Comparison of ENCODE assay signal across 13 cellular contexts in the genomic region with DNA sequence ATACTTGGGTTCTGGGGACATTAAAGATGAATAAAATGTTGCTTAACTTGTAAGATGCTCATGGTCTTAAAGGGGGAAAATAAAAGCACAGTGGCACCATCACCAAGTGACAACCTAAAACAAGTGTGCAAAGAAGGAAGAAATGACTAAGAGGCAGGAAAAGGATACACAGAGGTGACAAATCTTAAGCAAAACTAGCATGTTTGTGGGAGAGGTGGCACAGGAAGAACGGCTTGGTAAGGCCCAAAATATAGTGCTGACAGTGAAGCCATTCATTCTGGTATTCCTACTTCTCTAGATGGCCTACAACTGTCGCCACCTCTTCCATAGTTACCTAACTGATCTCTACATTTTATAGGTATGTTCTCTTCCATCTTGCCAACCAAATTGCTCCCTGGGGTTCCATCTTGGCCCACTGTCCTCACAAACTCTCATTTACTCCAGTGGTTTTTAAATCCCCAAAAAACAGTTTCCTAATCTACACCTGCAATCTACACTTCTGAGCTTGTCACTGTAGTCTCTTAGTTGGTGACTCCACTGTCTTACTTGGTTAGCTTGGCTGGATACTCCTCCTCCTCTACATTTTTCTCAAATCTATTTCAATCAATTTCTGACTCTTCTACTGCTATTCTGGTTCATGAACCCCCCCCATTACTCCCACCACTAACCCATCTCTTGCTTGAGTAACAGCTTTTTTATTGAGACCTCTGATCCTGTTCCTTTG. TPM values are rescaled to one million over a fixed set of nuclear protein-coding genes. Genes with fewer than 3 reads are reported as not detected.
DNase-seq lines count a peak whose midpoint lies in the region; ATAC-seq lines count a peak whose summit lies in the region.
"Had no signal": no experiment of that assay in that cellular context is flagged by ENCODE, and none has a peak within 500 bp of the region (broad histone marks: within the 10 kb centered on the region; RNA-seq: fewer than 3 reads in every experiment).

No MANE protein-coding gene starts in this region.

- DNase-seq in activated gamma-delta T cell treated with Interleukin-2 at 50 U/mL for 16 hours (peak; percentile 24), activated gamma-delta T cell (lab: John Stamatoyannopoulos, UW) (no peak), kidney tubule cell (ENCODE audit: low spot score) (no peak)
- peak in 1 of 2 donors; percentile 27 for DNase-seq in activated naive CD4-positive, alpha-beta T cell treated with anti-CD3 and anti-CD28 coated beads, Interleukin-2, amount 50 U/mL, for 72 hours (ENCODE audit: low spot score in 2 of 2)
- peak; percentile 5 to 6 for DNase-seq in stimulated activated CD8-positive, alpha-beta memory T cell treated with anti-CD3 and anti-CD28 coated beads, Interleukin-7, amount 100 ng/mL, for 4 hours (ENCODE audit: low read depth in 2 of 2)
- DNase-seq: mesenchymal stem cell; NCI-H1092 treated with DMSO at 0.1 percent for 48 hours; NCI-H446; stimulated activated CD4-positive, alpha-beta T cell treated with anti-CD3 and anti-CD28 coated beads, Interleukin-12 subunit alpha, Interleukin-12 subunit beta, amount 100 ng/mL, for 4 hours had no signal

- peak; percentile 58 for ATAC-seq in HG03175 (IDR thresholded peaks at IDR 0.05; ENCODE audit: unreplicated experiment)
- ATAC-seq in activated naive CD4-positive, alpha-beta T cell treated with anti-CD3 and anti-CD28 coated beads, Interleukin-2, amount 50 U/mL, for 72 hours, result peak; percentile 90 to 95
- ATAC-seq in GM18870 (IDR thresholded peaks at IDR 0.05; ENCODE audit: unreplicated experiment), result no peak
- ATAC-seq in GM18517 (IDR thresholded peaks at IDR 0.05; ENCODE audit: unreplicated experiment), result no peak
- ATAC-seq: esophagus mucosa had no signal

- no peaks in the 10 kb centered on the region for H3K9me3 Mint-ChIP-seq in activated naive CD4-positive, alpha-beta T cell treated with anti-CD3 and anti-CD28 coated beads, Interleukin-2, amount 50 U/mL, for 72 hours

- peak overlapping the region; percentile 33 to 76 for H3K27ac Mint-ChIP-seq in activated naive CD4-positive, alpha-beta T cell treated with anti-CD3 and anti-CD28 coated beads, Interleukin-2, amount 50 U/mL, for 72 hours

- H3K36me3 Mint-ChIP-seq in activated naive CD4-positive, alpha-beta T cell treated with anti-CD3 and anti-CD28 coated beads, Interleukin-2, amount 50 U/mL, for 72 hours, result peaks cover 27 to 73% of the 10 kb centered on the region in 2 donors

RNA-seq across cellular contexts. Expression of a gene that starts 33.5 kb away (rescaled TPM):
- 1 to 10 TPM; 3.9 TPM for total RNA-seq in activated naive CD4-positive, alpha-beta T cell treated with anti-CD3 and anti-CD28 coated beads, Interleukin-2, amount 50 U/mL, for 72 hours

Comparison
In these comparisons a context has a peak if more than half of its experiments do, and no peak if none do; other contexts are left out.
1. DNase-seq: peak in activated gamma-delta T cell treated with Interleukin-2 at 50 U/mL for 16 hours (single experiment) and stimulated activated CD8-positive, alpha-beta memory T cell treated with anti-CD3 and anti-CD28 coated beads, Interleukin-7, amount 100 ng/mL, for 4 hours (2 of 2); none in activated gamma-delta T cell (single experiment) and kidney tubule cell (single experiment).
2. ATAC-seq: peak in HG03175 (single experiment) and activated naive CD4-positive, alpha-beta T cell treated with anti-CD3 and anti-CD28 coated beads, Interleukin-2, amount 50 U/mL, for 72 hours (2 of 2); none in GM18870 (single experiment) and GM18517 (single experiment).